ENCODE assay signal across 18 cellular contexts in the genomic region with DNA sequence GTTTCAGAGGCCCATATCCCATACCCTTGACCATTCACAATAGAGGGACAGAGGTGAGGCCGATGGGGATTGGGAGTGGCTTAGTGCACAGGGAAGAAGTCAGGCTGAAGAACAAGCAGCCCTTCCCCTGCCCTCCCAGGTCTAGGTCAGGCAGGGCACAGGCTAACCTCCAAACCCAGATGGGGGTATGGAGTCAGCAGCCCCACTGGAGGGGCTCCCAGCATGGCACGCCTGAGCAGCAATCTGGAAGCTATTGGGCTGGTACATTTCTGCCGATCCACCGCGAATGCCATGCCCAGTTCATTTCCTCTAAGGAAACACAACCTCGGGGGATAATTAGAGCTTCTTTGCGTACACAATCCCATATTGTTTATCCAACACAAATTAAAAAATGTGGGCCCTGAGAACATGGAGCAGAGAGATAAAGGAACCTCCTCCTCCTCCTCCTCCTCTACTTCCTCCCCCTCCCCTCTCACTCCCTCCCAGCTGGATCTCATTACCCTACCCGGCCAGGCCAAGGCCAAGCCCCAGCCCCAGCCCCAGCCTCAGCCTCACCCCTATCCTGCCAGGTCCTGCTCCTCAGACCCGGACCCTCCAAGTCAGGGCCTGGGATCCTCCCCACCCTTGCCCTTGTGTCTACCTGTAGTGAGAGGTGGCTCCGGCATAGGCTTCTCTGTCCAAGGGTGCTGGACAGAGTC.
DNase-seq lines count a peak whose midpoint lies in the region; ATAC-seq and TF ChIP-seq lines count a peak whose summit lies in the region.
"Had no signal": no experiment of that assay in that cellular context is flagged by ENCODE, and none has a peak within 500 bp of the region (broad histone marks: within the 10 kb centered on the region; RNA-seq: fewer than 3 reads in every experiment).

No MANE protein-coding gene starts in this region.

- ATAC-seq in GM19463 (IDR thresholded peaks at IDR 0.05; ENCODE audit: unreplicated experiment) (no peak), gastroesophageal sphincter (no peak)

- no peaks in the 10 kb centered on the region for H3K9me3 ChIP-seq in parathyroid adenoma (ENCODE audit: control insufficient read depth, low read length)
- H3K9me3 ChIP-seq in prostate gland, result no peaks in the 10 kb centered on the region
- no peaks in the 10 kb centered on the region for H3K9me3 ChIP-seq in gastroesophageal sphincter
- H3K9me3 ChIP-seq: MG63, Peyer's patch, SK-N-SH had no signal

- H3K4me2 ChIP-seq in parathyroid adenoma (ENCODE audit: low read length), result peak overlapping the region; percentile 18
- H3K4me2 ChIP-seq: SK-N-SH had no signal

- H3K4me3 ChIP-seq in parathyroid adenoma (ENCODE audit: low read depth, low read length), result peak overlapping the region; percentile 11
- H3K4me3 ChIP-seq in prostate gland, result no peak overlapping the region
- H3K4me3 ChIP-seq in gastroesophageal sphincter, result no peak overlapping the region
- H3K4me3 ChIP-seq: MG63, Peyer's patch had no signal

- no peaks in the 10 kb centered on the region for H3K27me3 ChIP-seq in parathyroid adenoma (ENCODE audit: control insufficient read depth, insufficient read depth, low read length)
- H3K27me3 ChIP-seq in prostate gland (replicated peaks; ENCODE audit: insufficient read depth), result no peaks in the 10 kb centered on the region
- no peaks in the 10 kb centered on the region for H3K27me3 ChIP-seq in gastroesophageal sphincter
- H3K27me3 ChIP-seq: MG63, Peyer's patch had no signal

- no peak overlapping the region for H2AFZ ChIP-seq in parathyroid adenoma

- H3K36me3 ChIP-seq in parathyroid adenoma (ENCODE audit: control insufficient read depth, insufficient read depth, low read length) (no peaks in the 10 kb centered on the region), prostate gland (no peaks in the 10 kb centered on the region), gastroesophageal sphincter (no peaks in the 10 kb centered on the region)
- H3K36me3 ChIP-seq: MG63, Peyer's patch had no signal

- intact Hi-C loops in prostate gland (cut with DNase I), result no loop called here

- DNase-seq in COLO829 (ENCODE audit: low spot score) (peak; percentile 47), NCI-H69 (lab: John Stamatoyannopoulos, UW) (peak; percentile 80), foreskin melanocyte (peak; percentile 52), epidermal melanocyte (ENCODE audit: insufficient read length, low spot score) (no peak), prostate gland (ENCODE audit: low spot score) (no peak)
- DNase-seq: CD4-positive, alpha-beta memory T cell; MG63; NCI-H1092; NCI-H1436 treated with DMSO at 0.1 percent for 48 hours; NCI-H2029; NCI-H345; NK-92 treated with Interleukin-12 subunit alpha and Interleukin-12 subunit beta, amount 100 ng/mL, for 24 hours; Peyer's patch; Right ventricle myocardium superior; SK-N-SH had no signal

- TF ChIP-seq POLR2A in prostate gland (IDR thresholded peaks at IDR 0.05), result no peak
- TF ChIP-seq POLR2A in gastroesophageal sphincter (IDR thresholded peaks at IDR 0.05), result no peak

- H3K4me1 ChIP-seq in parathyroid adenoma, result peaks cover 45% of the 10 kb centered on the region
- no peaks in the 10 kb centered on the region for H3K4me1 ChIP-seq in prostate gland (replicated peaks)
- no peaks in the 10 kb centered on the region for H3K4me1 ChIP-seq in gastroesophageal sphincter
- H3K4me1 ChIP-seq: Peyer's patch had no signal

- no peaks in the 10 kb centered on the region for H3K79me2 ChIP-seq in parathyroid adenoma

- H3K9ac ChIP-seq in parathyroid adenoma, result no peak overlapping the region
- H3K9ac ChIP-seq: SK-N-SH had no signal

- H3K27ac ChIP-seq in parathyroid adenoma, result peak overlapping the region; percentile 99
- no peak overlapping the region for H3K27ac ChIP-seq in prostate gland
- no peak overlapping the region for H3K27ac ChIP-seq in gastroesophageal sphincter
- H3K27ac ChIP-seq: Peyer's patch had no signal

- TF ChIP-seq CTCF in parathyroid adenoma (IDR thresholded peaks at IDR 0.05), result no peak
- no peak for TF ChIP-seq CTCF in prostate gland (IDR thresholded peaks at IDR 0.05)
- no peak for TF ChIP-seq CTCF in gastroesophageal sphincter (IDR thresholded peaks at IDR 0.05)

- WGBS in prostate gland, result 82% methylated on average over 10 of the region's 10 CpGs
- 67 to 70% methylated on average over 1 to 2 of the region's 10 CpGs for WGBS in gastroesophageal sphincter (ENCODE audit: low coverage in 1 of 2), 2 donors

- TF ChIP-seq EP300 in gastroesophageal sphincter (IDR thresholded peaks at IDR 0.05), result no peak

Comparison
In these comparisons a context has a peak if more than half of its experiments do, and no peak if none do; other contexts are left out.
1. DNase-seq: peak in COLO829 (single experiment), NCI-H69 (single experiment) and foreskin melanocyte (single experiment); none in epidermal melanocyte (single experiment) and prostate gland (single experiment).